Comparison of ENCODE assay signal across 33 cellular contexts in the genomic region with DNA sequence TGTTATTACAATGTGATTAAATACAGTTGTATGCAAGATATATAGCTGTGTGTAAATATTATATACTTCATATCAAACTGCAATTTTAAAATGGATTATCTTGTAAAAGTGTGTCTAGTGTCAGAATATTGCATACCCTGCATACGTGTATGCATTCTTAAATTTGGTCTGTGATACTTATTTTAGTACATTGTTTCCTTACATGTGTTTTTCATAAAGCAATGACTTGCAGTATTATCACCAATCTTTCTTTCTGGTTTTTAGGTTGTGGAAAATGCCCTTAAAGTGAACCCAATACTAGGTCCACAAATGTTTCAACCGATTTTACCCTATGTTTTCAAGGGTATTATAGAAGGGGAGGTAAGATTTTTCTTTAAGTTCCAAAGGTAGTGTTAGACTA.
"Had no signal": no experiment of that assay in that cellular context is flagged by ENCODE, and none has a peak within 500 bp of the region (broad histone marks: within the 10 kb centered on the region; RNA-seq: fewer than 3 reads in every experiment).

No MANE protein-coding gene starts in this region.

- H3K27ac Mint-ChIP-seq: activated CD4-positive, alpha-beta memory T cell treated with anti-CD3 and anti-CD28 coated beads for 36 hours; activated CD4-positive, alpha-beta T cell treated with anti-CD3 and anti-CD28 coated beads for 36 hours; activated CD4-positive, alpha-beta T cell treated with anti-CD3 and anti-CD28 coated beads, Interleukin-2, amount 10 ng/mL, durations not matched to agents 24 days and 14 days; activated naive CD4-positive, alpha-beta T cell treated with anti-CD3 and anti-CD28 coated beads, Interleukin-2, amount 10 ng/mL, durations not matched to agents 7 days and 5 days; activated naive CD4-positive, alpha-beta T cell treated with anti-CD3 and anti-CD28 coated beads, Interleukin-2, amount 50 U/mL, for 72 hours; activated naive CD8-positive, alpha-beta T cell treated with anti-CD3 and anti-CD28 coated beads, Interleukin-2, amount 10 ng/mL, durations not matched to agents 7 days and 5 days; activated T-cell treated with anti-CD3 and anti-CD28 coated beads, Interleukin-2, amount 50 U/mL, for 24 hours; activated T-cell treated with anti-CD3 and anti-CD28 coated beads, Interleukin-2, amount 50 U/mL, for 72 hours; T-helper 17 cell; T-helper 2 cell treated with Interferon-gamma antibody and Interleukin-4, amounts not matched to agents 5 μg/mL and 100 μg/mL, for 36 hours had no signal

- H3K4me1 Mint-ChIP-seq: activated CD4-positive, alpha-beta T cell treated with anti-CD3 and anti-CD28 coated beads for 36 hours; activated CD4-positive, alpha-beta T cell treated with anti-CD3 and anti-CD28 coated beads, Interleukin-2, amount 10 ng/mL, durations not matched to agents 24 days and 14 days; activated naive CD4-positive, alpha-beta T cell treated with anti-CD3 and anti-CD28 coated beads, Interleukin-2, amount 10 ng/mL, durations not matched to agents 7 days and 5 days had no signal

- H3K27ac ChIP-seq: brain microvascular endothelial cell, esophagus muscularis mucosa, gastroesophageal sphincter had no signal

- H3K4me3 ChIP-seq: esophagus muscularis mucosa, gastroesophageal sphincter had no signal

- H3K9me3 Mint-ChIP-seq: activated CD4-positive, alpha-beta memory T cell treated with anti-CD3 and anti-CD28 coated beads for 36 hours; activated CD4-positive, alpha-beta T cell treated with anti-CD3 and anti-CD28 coated beads, Interleukin-2, amount 10 ng/mL, durations not matched to agents 24 days and 14 days; activated naive CD4-positive, alpha-beta T cell treated with anti-CD3 and anti-CD28 coated beads, Interleukin-2, amount 10 ng/mL, durations not matched to agents 7 days and 5 days; activated naive CD4-positive, alpha-beta T cell treated with anti-CD3 and anti-CD28 coated beads, Interleukin-2, amount 50 U/mL, for 72 hours; activated naive CD8-positive, alpha-beta T cell treated with anti-CD3 and anti-CD28 coated beads, Interleukin-2, amount 10 ng/mL, durations not matched to agents 7 days and 5 days; activated T-cell treated with anti-CD3 and anti-CD28 coated beads, Interleukin-2, amount 50 U/mL, for 24 hours; effector memory CD8-positive, alpha-beta T cell; T-helper 2 cell treated with Interferon-gamma antibody and Interleukin-4, amounts not matched to agents 5 μg/mL and 100 μg/mL, for 36 hours had no signal

- H3K36me3 Mint-ChIP-seq: activated naive CD4-positive, alpha-beta T cell treated with anti-CD3 and anti-CD28 coated beads, Interleukin-2, amount 50 U/mL, for 72 hours had no signal

- FAIRE-seq: astrocyte, colon had no signal

- H3K4me1 ChIP-seq: esophagus muscularis mucosa, gastroesophageal sphincter had no signal

- H3K4me3 Mint-ChIP-seq: activated CD4-positive, alpha-beta memory T cell treated with anti-CD3 and anti-CD28 coated beads for 36 hours; activated CD4-positive, alpha-beta T cell treated with anti-CD3 and anti-CD28 coated beads for 36 hours; activated CD4-positive, alpha-beta T cell treated with anti-CD3 and anti-CD28 coated beads, Interleukin-2, amount 10 ng/mL, durations not matched to agents 24 days and 14 days; activated naive CD4-positive, alpha-beta T cell treated with anti-CD3 and anti-CD28 coated beads, Interleukin-2, amount 10 ng/mL, durations not matched to agents 7 days and 5 days; activated naive CD8-positive, alpha-beta T cell treated with anti-CD3 and anti-CD28 coated beads, Interleukin-2, amount 10 ng/mL, durations not matched to agents 7 days and 5 days; activated T-cell treated with anti-CD3 and anti-CD28 coated beads, Interleukin-2, amount 50 U/mL, for 24 hours; activated T-cell treated with anti-CD3 and anti-CD28 coated beads, Interleukin-2, amount 50 U/mL, for 72 hours; effector memory CD8-positive, alpha-beta T cell; T-helper 17 cell; T-helper 2 cell treated with Interferon-gamma antibody and Interleukin-4, amounts not matched to agents 5 μg/mL and 100 μg/mL, for 36 hours had no signal

- DNase-seq: activated CD4-positive, alpha-beta memory T cell treated with anti-CD3 and anti-CD28 coated beads for 36 hours; activated CD4-positive, alpha-beta T cell treated with anti-CD3 and anti-CD28 coated beads for 36 hours; activated CD4-positive, alpha-beta T cell treated with anti-CD3 and anti-CD28 coated beads, Interleukin-2, amount 10 ng/mL, durations not matched to agents 24 days and 14 days; activated CD4-positive, CD25-positive, alpha-beta regulatory T cell; activated CD4-positive, CD25-positive, alpha-beta regulatory T cell treated with anti-CD3 and anti-CD28 coated beads, Interleukin-2, amount 50 U/mL, for 72 hours; activated CD8-positive, alpha-beta memory T cell treated with anti-CD3 and anti-CD28 coated beads, Interleukin-2, amount 50 U/mL, for 48 hours; activated gamma-delta T cell; activated naive CD4-positive, alpha-beta T cell; activated naive CD4-positive, alpha-beta T cell treated with anti-CD3 and anti-CD28 coated beads, Interleukin-2, amount 10 ng/mL, durations not matched to agents 7 days and 5 days; activated naive CD8-positive, alpha-beta T cell treated with anti-CD3 and anti-CD28 coated beads, Interleukin-2, amount 10 ng/mL, durations not matched to agents 7 days and 5 days; activated T-cell treated with anti-CD3 and anti-CD28 coated beads for 4 hours; activated T-cell treated with anti-CD3 and anti-CD28 coated beads, Interleukin-2, amount 50 U/mL, for 24 hours; activated T-cell treated with anti-CD3 and anti-CD28 coated beads, Interleukin-2, amount 50 U/mL, for 72 hours; amniotic stem cell; anterior cingulate cortex; brain microvascular endothelial cell; caudate nucleus; cortex of kidney; dermis blood vessel endothelial cell; effector CD4-positive, alpha-beta T cell; effector memory CD8-positive, alpha-beta T cell; erythroblast; foreskin melanocyte; hippocampal formation; T-helper 1 cell; T-helper 17 cell; T1000 had no signal

- H3K27me3 Mint-ChIP-seq: activated CD4-positive, alpha-beta memory T cell treated with anti-CD3 and anti-CD28 coated beads for 36 hours; activated CD4-positive, alpha-beta T cell treated with anti-CD3 and anti-CD28 coated beads for 36 hours; activated CD4-positive, alpha-beta T cell treated with anti-CD3 and anti-CD28 coated beads, Interleukin-2, amount 10 ng/mL, durations not matched to agents 24 days and 14 days; activated naive CD4-positive, alpha-beta T cell treated with anti-CD3 and anti-CD28 coated beads, Interleukin-2, amount 10 ng/mL, durations not matched to agents 7 days and 5 days; activated naive CD8-positive, alpha-beta T cell treated with anti-CD3 and anti-CD28 coated beads, Interleukin-2, amount 10 ng/mL, durations not matched to agents 7 days and 5 days; activated T-cell treated with anti-CD3 and anti-CD28 coated beads, Interleukin-2, amount 50 U/mL, for 24 hours; effector memory CD8-positive, alpha-beta T cell; T-helper 17 cell had no signal

- H3K36me3 ChIP-seq: brain microvascular endothelial cell had no signal

- H3K27me3 ChIP-seq: brain microvascular endothelial cell, esophagus muscularis mucosa, gastroesophageal sphincter had no signal

- H3K9me3 ChIP-seq: esophagus muscularis mucosa, gastroesophageal sphincter had no signal

- ATAC-seq: activated CD4-positive, alpha-beta T cell treated with anti-CD3 and anti-CD28 coated beads for 36 hours; activated naive CD4-positive, alpha-beta T cell treated with anti-CD3 and anti-CD28 coated beads, Interleukin-2, amount 50 U/mL, for 72 hours; activated T-cell treated with anti-CD3 and anti-CD28 coated beads, Interleukin-2, amount 50 U/mL, for 72 hours; effector memory CD8-positive, alpha-beta T cell; gastroesophageal sphincter; T-helper 17 cell had no signal
